Comparison of ENCODE assay signal across 1 cellular context in genomic region chr10:28897617-28898464, GRCh38.
TF ChIP-seq lines count a peak whose summit lies in the region.

No MANE protein-coding gene starts in this region.

TF ChIP-seq in K562, 482 proteins besides CTCF, POLR2A, EP300 and RAD21 (continued from another document):
- TF ChIP-seq KLF10 (CRISPR knock-in tag; IDR thresholded peaks at IDR 0.05) (no peak), ZNF12 (CRISPR knock-in tag; IDR thresholded peaks at IDR 0.05) (no peak), ESRRA (IDR thresholded peaks at IDR 0.05; ENCODE audit: borderline replicate concordance, low read depth) (peak; percentile 86), TCF15 (CRISPR knock-in tag; IDR thresholded peaks at IDR 0.05) (no peak), BRD9 (IDR thresholded peaks at IDR 0.05; ENCODE audit: low read depth, partially characterized antibody) (no peak), ZBTB12 (CRISPR knock-in tag; IDR thresholded peaks at IDR 0.05) (no peak), RBM39 (optimal IDR thresholded peaks at IDR 0.05; ENCODE audit: low read depth, low read length) (no peak), HDGF (IDR thresholded peaks at IDR 0.05) (no peak)
